ENCODE assay signal across 1 cellular context in the genomic region with DNA sequence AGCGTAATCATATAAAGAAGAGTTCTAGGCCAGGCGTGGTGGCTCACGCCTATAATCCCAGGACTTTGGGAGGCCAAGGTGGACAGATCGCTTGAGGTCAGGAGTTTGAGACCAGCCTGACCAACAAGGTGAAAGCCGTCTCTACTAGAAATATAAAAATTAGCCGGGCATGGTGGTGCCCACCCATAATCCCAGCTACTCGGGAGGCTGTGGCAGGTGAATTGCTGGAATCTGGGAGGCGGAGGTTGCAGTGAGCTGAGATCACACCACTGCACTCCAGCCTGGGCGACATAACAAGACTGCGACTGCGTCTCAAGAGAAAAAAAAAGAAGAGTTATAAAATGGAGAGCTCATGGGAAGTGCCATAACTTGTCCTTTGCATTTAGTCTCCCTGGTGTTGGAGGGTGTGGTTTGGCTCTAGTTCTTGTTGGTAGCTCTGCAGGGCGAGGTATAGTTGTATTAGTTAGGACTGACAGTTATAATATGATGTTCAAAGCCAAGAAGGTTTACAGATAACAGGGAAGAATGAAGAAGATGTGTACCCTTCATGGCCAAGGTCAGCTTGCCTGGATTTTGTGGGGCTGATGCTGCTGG.
TF ChIP-seq lines count a peak whose summit lies in the region.

No MANE protein-coding gene starts in this region.

TF ChIP-seq in HepG2, 621 proteins besides CTCF, POLR2A, EP300 and RAD21 (continued from another document):
- TF ChIP-seq ZNF460 (CRISPR knock-in tag; IDR thresholded peaks at IDR 0.05; ENCODE audit: borderline replicate concordance) (0 out of 2 replicates have a peak, but pooled peaks have one; percentile 19), RFX3 (CRISPR knock-in tag; IDR thresholded peaks at IDR 0.05) (no peak), PRDM4 (CRISPR knock-in tag; IDR thresholded peaks at IDR 0.05; ENCODE audit: borderline replicate concordance) (no peak), ZNF569 (CRISPR knock-in tag; IDR thresholded peaks at IDR 0.05; ENCODE audit: borderline replicate concordance) (0 out of 2 replicates have a peak, but pooled peaks have one; percentile 40), SATB2 (CRISPR knock-in tag; IDR thresholded peaks at IDR 0.05) (peak; percentile 7; the same call in 1 of the 2 replicates), SALL1 (CRISPR knock-in tag; IDR thresholded peaks at IDR 0.05) (peak; percentile 34; the same call in 1 of the 2 replicates), GMEB1 (CRISPR knock-in tag; IDR thresholded peaks at IDR 0.05; ENCODE audit: borderline replicate concordance) (0 out of 2 replicates have a peak, but pooled peaks have one; percentile 28), ZNF761 (CRISPR knock-in tag; conservative IDR thresholded peaks at IDR 0.05) (0 out of 2 replicates have a peak, but pooled peaks have one; percentile 42), PRPF4 (IDR thresholded peaks at IDR 0.05; ENCODE audit: low read depth, low read length, poor library complexity, severe bottlenecking) (peak; percentile 67), STAT6 (CRISPR knock-in tag; IDR thresholded peaks at IDR 0.05; ENCODE audit: borderline replicate concordance) (0 out of 2 replicates have a peak, but pooled peaks have one; percentile 45), ZBTB38 (CRISPR knock-in tag; IDR thresholded peaks at IDR 0.05) (peak; percentile 72; the same call in 1 of the 2 replicates), ZNF546 (CRISPR knock-in tag; conservative IDR thresholded peaks at IDR 0.05) (0 out of 2 replicates have a peak, but pooled peaks have one; percentile 44), SOX13 (IDR thresholded peaks at IDR 0.05) (no peak), SOX13 (CRISPR knock-in tag; conservative IDR thresholded peaks at IDR 0.05 in 1 of 2, IDR thresholded peaks at IDR 0.05 in 1 of 2) (no peak)
- TF ChIP-seq, protein P1, sequence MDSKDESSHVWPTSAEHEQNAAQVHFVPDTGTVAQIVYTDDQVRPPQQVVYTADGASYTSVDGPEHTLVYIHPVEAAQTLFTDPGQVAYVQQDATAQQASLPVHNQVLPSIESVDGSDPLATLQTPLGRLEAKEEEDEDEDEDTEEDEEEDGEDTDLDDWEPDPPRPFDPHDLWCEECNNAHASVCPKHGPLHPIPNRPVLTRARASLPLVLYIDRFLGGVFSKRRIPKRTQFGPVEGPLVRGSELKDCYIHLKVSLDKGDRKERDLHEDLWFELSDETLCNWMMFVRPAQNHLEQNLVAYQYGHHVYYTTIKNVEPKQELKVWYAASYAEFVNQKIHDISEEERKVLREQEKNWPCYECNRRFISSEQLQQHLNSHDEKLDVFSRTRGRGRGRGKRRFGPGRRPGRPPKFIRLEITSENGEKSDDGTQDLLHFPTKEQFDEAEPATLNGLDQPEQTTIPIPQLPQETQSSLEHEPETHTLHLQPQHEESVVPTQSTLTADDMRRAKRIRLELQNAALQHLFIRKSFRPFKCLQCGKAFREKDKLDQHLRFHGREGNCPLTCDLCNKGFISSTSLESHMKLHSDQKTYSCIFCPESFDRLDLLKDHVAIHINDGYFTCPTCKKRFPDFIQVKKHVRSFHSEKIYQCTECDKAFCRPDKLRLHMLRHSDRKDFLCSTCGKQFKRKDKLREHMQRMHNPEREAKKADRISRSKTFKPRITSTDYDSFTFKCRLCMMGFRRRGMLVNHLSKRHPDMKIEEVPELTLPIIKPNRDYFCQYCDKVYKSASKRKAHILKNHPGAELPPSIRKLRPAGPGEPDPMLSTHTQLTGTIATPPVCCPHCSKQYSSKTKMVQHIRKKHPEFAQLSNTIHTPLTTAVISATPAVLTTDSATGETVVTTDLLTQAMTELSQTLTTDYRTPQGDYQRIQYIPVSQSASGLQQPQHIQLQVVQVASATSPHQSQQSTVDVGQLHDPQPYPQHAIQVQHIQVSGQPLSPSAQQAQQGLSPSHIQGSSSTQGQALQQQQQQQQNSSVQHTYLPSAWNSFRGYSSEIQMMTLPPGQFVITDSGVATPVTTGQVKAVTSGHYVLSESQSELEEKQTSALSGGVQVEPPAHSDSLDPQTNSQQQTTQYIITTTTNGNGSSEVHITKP (CRISPR knock-in tag; IDR thresholded peaks at IDR 0.05; ENCODE audit: low read depth), result 0 out of 2 replicates have a peak, but pooled peaks have one; percentile 5
- TF ChIP-seq, protein P2, sequence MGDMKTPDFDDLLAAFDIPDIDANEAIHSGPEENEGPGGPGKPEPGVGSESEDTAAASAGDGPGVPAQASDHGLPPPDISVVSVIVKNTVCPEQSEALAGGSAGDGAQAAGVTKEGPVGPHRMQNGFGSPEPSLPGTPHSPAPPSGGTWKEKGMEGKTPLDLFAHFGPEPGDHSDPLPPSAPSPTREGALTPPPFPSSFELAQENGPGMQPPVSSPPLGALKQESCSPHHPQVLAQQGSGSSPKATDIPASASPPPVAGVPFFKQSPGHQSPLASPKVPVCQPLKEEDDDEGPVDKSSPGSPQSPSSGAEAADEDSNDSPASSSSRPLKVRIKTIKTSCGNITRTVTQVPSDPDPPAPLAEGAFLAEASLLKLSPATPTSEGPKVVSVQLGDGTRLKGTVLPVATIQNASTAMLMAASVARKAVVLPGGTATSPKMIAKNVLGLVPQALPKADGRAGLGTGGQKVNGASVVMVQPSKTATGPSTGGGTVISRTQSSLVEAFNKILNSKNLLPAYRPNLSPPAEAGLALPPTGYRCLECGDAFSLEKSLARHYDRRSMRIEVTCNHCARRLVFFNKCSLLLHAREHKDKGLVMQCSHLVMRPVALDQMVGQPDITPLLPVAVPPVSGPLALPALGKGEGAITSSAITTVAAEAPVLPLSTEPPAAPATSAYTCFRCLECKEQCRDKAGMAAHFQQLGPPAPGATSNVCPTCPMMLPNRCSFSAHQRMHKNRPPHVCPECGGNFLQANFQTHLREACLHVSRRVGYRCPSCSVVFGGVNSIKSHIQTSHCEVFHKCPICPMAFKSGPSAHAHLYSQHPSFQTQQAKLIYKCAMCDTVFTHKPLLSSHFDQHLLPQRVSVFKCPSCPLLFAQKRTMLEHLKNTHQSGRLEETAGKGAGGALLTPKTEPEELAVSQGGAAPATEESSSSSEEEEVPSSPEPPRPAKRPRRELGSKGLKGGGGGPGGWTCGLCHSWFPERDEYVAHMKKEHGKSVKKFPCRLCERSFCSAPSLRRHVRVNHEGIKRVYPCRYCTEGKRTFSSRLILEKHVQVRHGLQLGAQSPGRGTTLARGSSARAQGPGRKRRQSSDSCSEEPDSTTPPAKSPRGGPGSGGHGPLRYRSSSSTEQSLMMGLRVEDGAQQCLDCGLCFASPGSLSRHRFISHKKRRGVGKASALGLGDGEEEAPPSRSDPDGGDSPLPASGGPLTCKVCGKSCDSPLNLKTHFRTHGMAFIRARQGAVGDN (CRISPR knock-in tag; IDR thresholded peaks at IDR 0.05), result peak; percentile 36
